37 cellular contexts compared by ENCODE assay signal in genomic region chr14:94267352-94267751, GRCh38. TPM values are rescaled to one million over a fixed set of nuclear protein-coding genes. Genes with fewer than 3 reads are reported as not detected.
"Had no signal": no experiment of that assay in that cellular context is flagged by ENCODE, and none has a peak within 500 bp of the region (broad histone marks: within the 10 kb centered on the region; RNA-seq: fewer than 3 reads in every experiment).

No MANE protein-coding gene starts in this region.

- H3K4me3 ChIP-seq: adrenal gland, body of pancreas, breast epithelium had no signal

- DNase-seq: activated B cell treated with CpG ODN at 0.5 μM for 24 hours; activated CD4-positive, alpha-beta memory T cell treated with anti-CD3 and anti-CD28 coated beads for 36 hours; activated CD4-positive, alpha-beta T cell treated with anti-CD3 and anti-CD28 coated beads for 4 hours; activated CD4-positive, alpha-beta T cell treated with anti-CD3 and anti-CD28 coated beads, Interleukin-2, amount 10 ng/mL, durations not matched to agents 24 days and 14 days; activated CD4-positive, alpha-beta T cell treated with anti-CD3 and anti-CD28 coated beads, Interleukin-2, amount 50 U/mL, for 1 hour; activated CD4-positive, alpha-beta T cell treated with anti-CD3 and anti-CD28 coated beads, Interleukin-2, amount 50 U/mL, for 4 hours; activated CD4-positive, CD25-positive, alpha-beta regulatory T cell treated with anti-CD3 and anti-CD28 coated beads, Interleukin-2, amount 50 U/mL, for 72 hours; activated CD8-positive, alpha-beta memory T cell treated with anti-CD3 and anti-CD28 coated beads, Interleukin-2, amount 50 U/mL, for 4 hours; activated CD8-positive, alpha-beta T cell treated with anti-CD3 and anti-CD28 coated beads for 36 hours; activated effector memory CD4-positive, alpha-beta T cell treated with anti-CD3 and anti-CD28 coated beads, Interleukin-2, amount 50 U/mL, for 16 hours; activated gamma-delta T cell treated with Interleukin-2 at 50 U/mL for 16 hours; activated naive CD4-positive, alpha-beta T cell; activated naive CD4-positive, alpha-beta T cell treated with anti-CD3 and anti-CD28 coated beads for 36 hours; activated naive CD4-positive, alpha-beta T cell treated with anti-CD3 and anti-CD28 coated beads, Interleukin-2, amount 50 U/mL, for 16 hours; activated naive CD8-positive, alpha-beta T cell treated with anti-CD3 and anti-CD28 coated beads for 36 hours; activated T-cell treated with anti-CD3 and anti-CD28 coated beads for 4 hours; activated T-cell treated with anti-CD3 and anti-CD28 coated beads, Interleukin-2, amount 50 U/mL, for 1 hour; activated T-cell treated with anti-CD3 and anti-CD28 coated beads, Interleukin-2, amount 50 U/mL, for 4 hours; activated T-cell treated with anti-CD3 and anti-CD28 coated beads, Interleukin-2, amount 50 U/mL, for 72 hours; adrenal gland; amniotic stem cell; aorta; body of pancreas; brain microvascular endothelial cell; central memory CD4-positive, alpha-beta T cell; T-helper 2 cell; T-helper 9 cell had no signal

- H3K27me3 ChIP-seq: adrenal gland, body of pancreas, brain microvascular endothelial cell, breast epithelium had no signal

- H3K36me3 ChIP-seq: adrenal gland, brain microvascular endothelial cell, breast epithelium had no signal

- H3K9me3 ChIP-seq: adrenal gland, body of pancreas had no signal

- H3K4me1 ChIP-seq: adrenal gland, body of pancreas, breast epithelium had no signal

- ATAC-seq: activated CD8-positive, alpha-beta T cell treated with anti-CD3 and anti-CD28 coated beads for 36 hours; activated naive CD4-positive, alpha-beta T cell treated with anti-CD3 and anti-CD28 coated beads, Interleukin-2, amount 50 U/mL, for 72 hours; activated T-cell treated with anti-CD3 and anti-CD28 coated beads, Interleukin-2, amount 50 U/mL, for 4 hours; activated T-cell treated with anti-CD3 and anti-CD28 coated beads, Interleukin-2, amount 50 U/mL, for 72 hours; activated T-helper 17 cell treated with anti-CD3 and anti-CD28 coated beads, Interleukin-2, amount 50 U/mL, for 72 hours; body of pancreas had no signal

- FAIRE-seq: astrocyte, TTC549 had no signal

- H3K27ac ChIP-seq: adrenal gland, body of pancreas, brain microvascular endothelial cell, breast epithelium, VCaP had no signal

RNA-seq across cellular contexts. Expression of gene SERPINA10, which starts 25.7 kb away (rescaled TPM):
- total RNA-seq: activated B cell treated with CpG ODN at 0.5 μM for 24 hours; activated CD4-positive, alpha-beta memory T cell treated with anti-CD3 and anti-CD28 coated beads for 36 hours; activated CD4-positive, alpha-beta T cell treated with anti-CD3 and anti-CD28 coated beads, Interleukin-2, amount 10 ng/mL, durations not matched to agents 24 days and 14 days; activated CD8-positive, alpha-beta memory T cell treated with anti-CD3 and anti-CD28 coated beads for 36 hours; activated CD8-positive, alpha-beta T cell treated with anti-CD3 and anti-CD28 coated beads for 36 hours; activated naive CD4-positive, alpha-beta T cell treated with anti-CD3 and anti-CD28 coated beads for 36 hours; activated naive CD4-positive, alpha-beta T cell treated with anti-CD3 and anti-CD28 coated beads, Interleukin-2, amount 50 U/mL, for 72 hours; activated naive CD8-positive, alpha-beta T cell treated with anti-CD3 and anti-CD28 coated beads for 36 hours; activated T-cell treated with anti-CD3 and anti-CD28 coated beads, Interleukin-2, amount 50 U/mL, for 4 hours; activated T-cell treated with anti-CD3 and anti-CD28 coated beads, Interleukin-2, amount 50 U/mL, for 72 hours; activated T-helper 1 cell treated with anti-CD3 and anti-CD28 coated beads, Interleukin-12 subunit alpha, Interleukin-12 subunit beta, Interleukin-2, Interleukin-4 antibody, amounts not matched to agents 30 ng/mL and 10 ng/mL and 1 ng/mL, durations not matched to agents 14 hours and 24 hours and 36 hours; activated T-helper 17 cell treated with anti-CD3 and anti-CD28 coated beads, Interleukin-2, amount 50 U/mL, for 72 hours; adrenal gland; aorta; astrocyte; breast epithelium; cardiac septum; cerebellum had no signal
- polyA plus RNA-seq: aorta had no signal

RNA-seq across cellular contexts. Expression of gene SERPINA6, which starts 55.8 kb away (rescaled TPM):
- total RNA-seq: activated B cell treated with CpG ODN at 0.5 μM for 24 hours; activated CD4-positive, alpha-beta memory T cell treated with anti-CD3 and anti-CD28 coated beads for 36 hours; activated CD4-positive, alpha-beta T cell treated with anti-CD3 and anti-CD28 coated beads, Interleukin-2, amount 10 ng/mL, durations not matched to agents 24 days and 14 days; activated CD8-positive, alpha-beta memory T cell treated with anti-CD3 and anti-CD28 coated beads for 36 hours; activated CD8-positive, alpha-beta T cell treated with anti-CD3 and anti-CD28 coated beads for 36 hours; activated naive CD4-positive, alpha-beta T cell treated with anti-CD3 and anti-CD28 coated beads for 36 hours; activated naive CD4-positive, alpha-beta T cell treated with anti-CD3 and anti-CD28 coated beads, Interleukin-2, amount 50 U/mL, for 72 hours; activated naive CD8-positive, alpha-beta T cell treated with anti-CD3 and anti-CD28 coated beads for 36 hours; activated T-cell treated with anti-CD3 and anti-CD28 coated beads, Interleukin-2, amount 50 U/mL, for 4 hours; activated T-cell treated with anti-CD3 and anti-CD28 coated beads, Interleukin-2, amount 50 U/mL, for 72 hours; activated T-helper 1 cell treated with anti-CD3 and anti-CD28 coated beads, Interleukin-12 subunit alpha, Interleukin-12 subunit beta, Interleukin-2, Interleukin-4 antibody, amounts not matched to agents 30 ng/mL and 10 ng/mL and 1 ng/mL, durations not matched to agents 14 hours and 24 hours and 36 hours; adrenal gland; aorta; astrocyte; cardiac septum; cerebellum had no signal
- polyA plus RNA-seq: aorta had no signal
